9 cellular contexts compared by ENCODE assay signal in genomic region chr17:77741109-77741508, GRCh38.
DNase-seq lines count a peak whose midpoint lies in the region; ATAC-seq and TF ChIP-seq lines count a peak whose summit lies in the region.
"Had no signal": no experiment of that assay in that cellular context is flagged by ENCODE, and none has a peak within 500 bp of the region (broad histone marks: within the 10 kb centered on the region; RNA-seq: fewer than 3 reads in every experiment).

No MANE protein-coding gene starts in this region.

- no peak overlapping the region for H2BK15ac ChIP-seq in IMR-90 (ENCODE audit: low read depth, low read length)

- CTCF ChIA-PET in AG04450 (lab: Charles Lee) (no interaction called here), IMR-90 (lab: Yijun Ruan, JAX) (interaction anchor here (0.7 kb wide), 1 partner anchor 78 kb away, joined by 3 read pairs; no protein-coding TSS in a partner anchor)

- no peak overlapping the region for H4K5ac ChIP-seq in IMR-90 (ENCODE audit: low read depth, low read length)

- H3K27me3 ChIP-seq in AG04450 (ENCODE audit: control insufficient read depth, insufficient read depth, low read length) (peaks cover 20% of the 10 kb centered on the region), IMR-90 (ENCODE audit: control insufficient read depth, insufficient read depth, low read length) (peaks cover 19% of the 10 kb centered on the region)
- H3K27me3 ChIP-seq: SJSA1 had no signal

- POLR2A ChIA-PET in AG04450 (lab: Yijun Ruan, JAX) (no interaction called here), IMR-90 (lab: Charles Lee; ENCODE audit: unreplicated experiment) (no interaction called here)

- H4K91ac ChIP-seq in IMR-90 (ENCODE audit: insufficient read depth, low read depth, low read length), result no peak overlapping the region

- H2AK5ac ChIP-seq in IMR-90 (ENCODE audit: low read depth, low read length), result no peak overlapping the region

- H3K9ac ChIP-seq in IMR-90 (ENCODE audit: low read depth, low read length), result no peak overlapping the region

- WGBS in IMR-90 (ENCODE audit: extremely low coverage in 2 of 2, insufficient read length in 1 of 2), 2 experiments, result 40% methylated on average over 4 of the region's 8 CpGs; no CpG with 5 or more reads in 1 of the 2 experiments

- no peak overlapping the region for H2AK9ac ChIP-seq in IMR-90 (replicated peaks; ENCODE audit: low read depth, low read length, poor library complexity)

- H3K4me1 ChIP-seq in IMR-90 (ENCODE audit: control insufficient read depth, insufficient read depth, low read length), result no peaks in the 10 kb centered on the region
- H3K4me1 ChIP-seq: SJSA1 had no signal

- TF ChIP-seq RAD21 in IMR-90 (IDR thresholded peaks at IDR 0.05; ENCODE audit: low read length), result no peak

- H2BK5ac ChIP-seq in IMR-90 (ENCODE audit: low read depth, low read length, poor library complexity, severe bottlenecking), result no peak overlapping the region

- no peak overlapping the region for H3K4ac ChIP-seq in IMR-90 (ENCODE audit: low read depth, low read length)

- no peak overlapping the region for H2AFZ ChIP-seq in IMR-90 (replicated peaks; ENCODE audit: low read length, poor library complexity)

- no peaks in the 10 kb centered on the region; the same call in 1 of the 2 replicates for H3K9me3 ChIP-seq in AG04450 (ENCODE audit: control insufficient read depth, insufficient read depth, low read length)
- no peaks in the 10 kb centered on the region; the same call in 1 of the 2 replicates for H3K9me3 ChIP-seq in IMR-90 (ENCODE audit: control insufficient read depth, insufficient read depth, low read length)

- no peak overlapping the region for H2BK120ac ChIP-seq in IMR-90 (ENCODE audit: low read depth, low read length)

- H3K14ac ChIP-seq in IMR-90 (replicated peaks; ENCODE audit: low read depth, low read length), result no peak overlapping the region

- H3K4me2 ChIP-seq in IMR-90 (ENCODE audit: low read depth, low read length), result no peak overlapping the region

- H3K9me1 ChIP-seq in IMR-90 (ENCODE audit: insufficient read depth, low read length), result no peaks in the 10 kb centered on the region

- no peak overlapping the region for H3K56ac ChIP-seq in IMR-90 (ENCODE audit: extremely low read depth, insufficient read depth, low read length)

- no peak overlapping the region for H3K27ac ChIP-seq in AG04450 (ENCODE audit: low read depth, low read length)
- H3K27ac ChIP-seq in IMR-90 (ENCODE audit: insufficient read depth, low read length), result no peak overlapping the region
- H3K27ac ChIP-seq: SJSA1 had no signal

- ATAC-seq in IMR-90 (ENCODE audit: low read depth), result no peak
- ATAC-seq in HG02763 (IDR thresholded peaks at IDR 0.05; ENCODE audit: unreplicated experiment), result no peak
- no peak for ATAC-seq in HG03442 (IDR thresholded peaks at IDR 0.05; ENCODE audit: unreplicated experiment)

- no peak for DNase-seq in AG04450 (ENCODE audit: low read depth, low spot score)
- DNase-seq in IMR-90, result no peak
- DNase-seq in activated T-cell treated with anti-CD3 and anti-CD28 coated beads, Interleukin-2, amount 50 U/mL, for 1 hour, result peak; percentile 49
- DNase-seq in iPS-NIHi7 (ENCODE audit: extremely low spot score), result peak; percentile 59
- DNase-seq in NCI-H2107 treated with DMSO at 0.1 percent for 48 hours (lab: John Stamatoyannopoulos, UW; ENCODE audit: unreplicated experiment), result no peak
- no peak for DNase-seq in NCI-H2029 treated with DMSO at 0.1 percent for 48 hours (lab: John Stamatoyannopoulos, UW)

- H3K23ac ChIP-seq in IMR-90 (ENCODE audit: low read depth, low read length), result no peak overlapping the region

- no peaks in the 10 kb centered on the region for H3K79me1 ChIP-seq in IMR-90 (ENCODE audit: low read depth in 1 of 2, low read length in 2 of 2)

- H3K4me3 ChIP-seq in AG04450 (ENCODE audit: low read depth, low read length) (no peak overlapping the region), IMR-90 (ENCODE audit: insufficient read depth, low read depth, low read length) (no peak overlapping the region)
- H3K4me3 ChIP-seq: SJSA1 had no signal

- intact Hi-C loops in IMR-90 (cut with micrococcal nuclease), result loop anchor here (5.0 kb wide), 1 partner anchor 379 kb away; no protein-coding TSS in a partner anchor

- no TSS peak for BruUV-seq in IMR-90 (replicated peaks; lab: Mats Ljungman, UMichigan)

- dilution Hi-C loops in IMR-90 (cut with HindIII; ENCODE audit: low sequenced_read_pairs, unreplicated experiment), result no loop called here

- in situ Hi-C loops in IMR-90 (cut with MboI; ENCODE audit: low sequenced_read_pairs), result no loop called here

- no peak overlapping the region for H2BK20ac ChIP-seq in IMR-90 (ENCODE audit: low read depth, low read length)

- no peaks in the 10 kb centered on the region for H3K36me3 ChIP-seq in IMR-90 (ENCODE audit: control insufficient read depth, insufficient read depth, low read length)
- H3K36me3 ChIP-seq: SJSA1 had no signal

- no peak for TF ChIP-seq POLR2A in IMR-90 (IDR thresholded peaks at IDR 0.05; ENCODE audit: low read depth, low read length)

- TF ChIP-seq CTCF in AG04450 (IDR thresholded peaks at IDR 0.05; ENCODE audit: low read depth, low read length), result peak; percentile 34
- TF ChIP-seq CTCF in IMR-90 (conservative IDR thresholded peaks at IDR 0.05; ENCODE audit: low read depth, low read length), result 0 out of 2 replicates have a peak, but pooled peaks have one; percentile 30

- no peak overlapping the region for H4K8ac ChIP-seq in IMR-90 (ENCODE audit: low read depth in 2 of 2, low read length in 2 of 2)

- H3K18ac ChIP-seq in IMR-90 (ENCODE audit: low read depth, low read length), result no peak overlapping the region

- no peaks in the 10 kb centered on the region for H4K20me1 ChIP-seq in IMR-90 (ENCODE audit: insufficient read depth, low read length)

TF ChIP-seq in IMR-90, 13 proteins besides CTCF, POLR2A, EP300 and RAD21:
- no peak for TF ChIP-seq USF2 (IDR thresholded peaks at IDR 0.05; ENCODE audit: low read depth, low read length)
- TF ChIP-seq ELK1 (IDR thresholded peaks at IDR 0.05; ENCODE audit: borderline replicate concordance, low read depth, low read length), result no peak
- TF ChIP-seq SMC3 (IDR thresholded peaks at IDR 0.05; ENCODE audit: low read depth, low read length), result no peak
- TF ChIP-seq CEBPB (IDR thresholded peaks at IDR 0.05; ENCODE audit: low read depth, low read length), result no peak
- no peak for TF ChIP-seq NFE2L2 (IDR thresholded peaks at IDR 0.05; ENCODE audit: low read depth, low read length)
- TF ChIP-seq MAFK (IDR thresholded peaks at IDR 0.05; ENCODE audit: low read depth, low read length), result no peak
- no peak for TF ChIP-seq RCOR1 (IDR thresholded peaks at IDR 0.05; ENCODE audit: insufficient replicate concordance, low read length)
- TF ChIP-seq RFX5 (IDR thresholded peaks at IDR 0.05; ENCODE audit: low read depth, low read length), result no peak
- TF ChIP-seq BHLHE40 (IDR thresholded peaks at IDR 0.05; ENCODE audit: low read depth, low read length), result no peak
- TF ChIP-seq MAZ (IDR thresholded peaks at IDR 0.05; ENCODE audit: borderline replicate concordance, low read depth, low read length), result no peak
- no peak for TF ChIP-seq MXI1 (IDR thresholded peaks at IDR 0.05; ENCODE audit: borderline replicate concordance, low read depth, low read length)

Comparison
In these comparisons a context has a peak if more than half of its experiments do, and no peak if none do; other contexts are left out.
1. DNase-seq: peak in activated T-cell treated with anti-CD3 and anti-CD28 coated beads, Interleukin-2, amount 50 U/mL, for 1 hour (single experiment) and iPS-NIHi7 (single experiment); none in AG04450 (single experiment), IMR-90 (single experiment), NCI-H2107 treated with DMSO at 0.1 percent for 48 hours (single experiment) and NCI-H2029 treated with DMSO at 0.1 percent for 48 hours (single experiment).